8 cellular contexts compared by ENCODE assay signal in the genomic region with DNA sequence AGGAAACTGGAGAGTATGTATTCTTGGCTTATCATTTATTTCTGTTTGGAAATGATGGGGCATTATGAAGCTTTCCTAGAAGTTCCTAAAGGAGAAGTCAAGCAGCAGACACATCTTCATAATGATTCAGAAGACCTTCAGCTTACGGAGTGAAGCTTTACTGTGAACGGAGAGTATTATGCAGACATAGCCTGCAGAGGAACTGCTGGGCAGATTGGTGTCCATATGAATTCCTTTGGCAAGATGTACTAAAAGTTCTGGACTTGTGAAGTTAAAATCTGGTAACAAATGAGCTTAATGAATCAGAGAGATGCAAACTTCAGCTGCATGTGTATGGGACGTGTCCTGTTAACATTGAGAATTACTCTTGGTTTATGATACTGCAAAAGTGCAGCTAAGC.
"Had no signal": no experiment of that assay in that cellular context is flagged by ENCODE, and none has a peak within 500 bp of the region (broad histone marks: within the 10 kb centered on the region; RNA-seq: fewer than 3 reads in every experiment).

No MANE protein-coding gene starts in this region.

- H3K27ac ChIP-seq: GM23248 had no signal

- H3K36me3 ChIP-seq: HAP-1 had no signal

- H3K4me1 ChIP-seq: HAP-1 had no signal

- H3K9ac ChIP-seq: GM23248 had no signal

- DNase-seq: GM23248, GOT3, H7, HFFc6, IMR-90, KG1 had no signal

- H3K4me3 ChIP-seq: GM23248, HAP-1, K562 had no signal

- H3K9me3 ChIP-seq: HAP-1 had no signal

- H2AFZ ChIP-seq: GM23248 had no signal
